ENCODE assay signal across 22 cellular contexts in genomic region chr16:56163938-56164337, GRCh38. TPM values are rescaled to one million over a fixed set of nuclear protein-coding genes. Genes with fewer than 3 reads are reported as not detected.
DNase-seq lines count a peak whose midpoint lies in the region; ATAC-seq and TF ChIP-seq lines count a peak whose summit lies in the region.
"Had no signal": no experiment of that assay in that cellular context is flagged by ENCODE, and none has a peak within 500 bp of the region (broad histone marks: within the 10 kb centered on the region; RNA-seq: fewer than 3 reads in every experiment).

No MANE protein-coding gene starts in this region.

- no peak overlapping the region for H3K4me3 ChIP-seq in naive thymus-derived CD4-positive, alpha-beta T cell (ENCODE audit: low read length)
- H3K4me3 ChIP-seq: A549; BLaER1 treated with 17β-estradiol and CSF1 and Interleukin-3, amounts not matched to agents 10 nM and 100 nM; GM23248; heart right ventricle; ovary; sigmoid colon; uterus had no signal

- no peaks in the 10 kb centered on the region for H3K9me3 Mint-ChIP-seq in stimulated activated naive CD8-positive, alpha-beta T cell treated with anti-CD3 and anti-CD28 coated beads, Interleukin-15, amount 100 ng/mL, for 72 hours
- H3K9me3 Mint-ChIP-seq in stimulated activated effector memory CD8-positive, alpha-beta T cell treated with anti-CD3 and anti-CD28 coated beads, Interleukin-12 subunit alpha, Interleukin-12 subunit beta, amount 100 ng/mL, for 72 hours = no peaks in the 10 kb centered on the region
- H3K9me3 Mint-ChIP-seq in naive thymus-derived CD4-positive, alpha-beta T cell = peaks cover 0 to 2% (median 0%) of the 10 kb centered on the region in 11 donors

- intact Hi-C loops in naive thymus-derived CD4-positive, alpha-beta T cell (cut with micrococcal nuclease) = no loop called here

- H3K27me3 Mint-ChIP-seq in stimulated activated naive CD8-positive, alpha-beta T cell treated with anti-CD3 and anti-CD28 coated beads, Interleukin-15, amount 100 ng/mL, for 72 hours = peaks cover 7% of the 10 kb centered on the region
- peaks cover 6 to 32% (median 7%) of the 10 kb centered on the region in 5 donors for H3K27me3 Mint-ChIP-seq in naive thymus-derived CD4-positive, alpha-beta T cell

- H3K27ac ChIP-seq in naive thymus-derived CD4-positive, alpha-beta T cell (ENCODE audit: low read depth, low read length) = no peak overlapping the region
- H3K27ac ChIP-seq: A549; BLaER1 treated with 17β-estradiol and CSF1 and Interleukin-3, amounts not matched to agents 10 nM and 100 nM; GM23248; ovary; uterus had no signal

- CTCF ChIA-PET in naive thymus-derived CD4-positive, alpha-beta T cell (lab: Charles Lee) = interaction anchor here (0.6 kb wide), 1 partner anchor 45 kb away, joined by 3 read pairs; no protein-coding TSS in a partner anchor

- no peaks in the 10 kb centered on the region for H3K36me3 ChIP-seq in naive thymus-derived CD4-positive, alpha-beta T cell (ENCODE audit: control insufficient read depth in 2 of 3, insufficient read depth in 3 of 3, low read length in 3 of 3)
- H3K36me3 ChIP-seq: BLaER1 treated with 17β-estradiol and CSF1 and Interleukin-3, amounts not matched to agents 10 nM and 100 nM; heart right ventricle; ovary; sigmoid colon; uterus had no signal

- peaks cover 7% of the 10 kb centered on the region for H3K4me1 Mint-ChIP-seq in stimulated activated naive CD8-positive, alpha-beta T cell treated with anti-CD3 and anti-CD28 coated beads, Interleukin-15, amount 100 ng/mL, for 72 hours
- H3K4me1 Mint-ChIP-seq in stimulated activated effector memory CD8-positive, alpha-beta T cell treated with anti-CD3 and anti-CD28 coated beads, Interleukin-12 subunit alpha, Interleukin-12 subunit beta, amount 100 ng/mL, for 72 hours = peaks cover 6% of the 10 kb centered on the region
- H3K4me1 Mint-ChIP-seq in naive thymus-derived CD4-positive, alpha-beta T cell = peaks cover 0 to 5% (median 0%) of the 10 kb centered on the region in 7 donors

- POLR2A ChIA-PET in naive thymus-derived CD4-positive, alpha-beta T cell (lab: Charles Lee) = no interaction called here

- no peak for TF ChIP-seq POLR2A in erythroblast (IDR thresholded peaks at IDR 0.05; ENCODE audit: low read length)

- H3K27me3 ChIP-seq in naive thymus-derived CD4-positive, alpha-beta T cell (ENCODE audit: control insufficient read depth in 2 of 2, insufficient read depth in 2 of 2, low read length in 2 of 2) = no peaks in the 10 kb centered on the region
- H3K27me3 ChIP-seq: BLaER1 treated with 17β-estradiol and CSF1 and Interleukin-3, amounts not matched to agents 10 nM and 100 nM; heart right ventricle; ovary; sigmoid colon; uterus had no signal

- no peak overlapping the region for H3K27ac Mint-ChIP-seq in stimulated activated naive CD8-positive, alpha-beta T cell treated with anti-CD3 and anti-CD28 coated beads, Interleukin-15, amount 100 ng/mL, for 72 hours
- H3K27ac Mint-ChIP-seq in stimulated activated effector memory CD8-positive, alpha-beta T cell treated with anti-CD3 and anti-CD28 coated beads, Interleukin-12 subunit alpha, Interleukin-12 subunit beta, amount 100 ng/mL, for 72 hours = no peak overlapping the region
- no peak overlapping the region for H3K27ac Mint-ChIP-seq in naive thymus-derived CD4-positive, alpha-beta T cell

- DNase-seq in stimulated activated naive CD8-positive, alpha-beta T cell treated with anti-CD3 and anti-CD28 coated beads, Interleukin-15, amount 100 ng/mL, for 72 hours = no peak
- DNase-seq in stimulated activated naive CD8-positive, alpha-beta T cell treated with anti-CD3 and anti-CD28 coated beads, Interleukin-15, Interleukin-2, amounts not matched to agents 100 U/mL and 50 U/mL, for 24 hours = no peak
- no peak for DNase-seq in stimulated activated effector memory CD8-positive, alpha-beta T cell treated with anti-CD3 and anti-CD28 coated beads, Interleukin-12 subunit alpha, Interleukin-12 subunit beta, amount 100 ng/mL, for 72 hours (ENCODE audit: low spot score in 2 of 2)
- no peak for DNase-seq in naive thymus-derived CD4-positive, alpha-beta T cell
- no peak for DNase-seq in erythroblast (lab: John Stamatoyannopoulos, UW)
- DNase-seq: activated effector memory CD4-positive, alpha-beta T cell treated with Interleukin-2 at 50 U/mL for 16 hours; effector memory CD4-positive, alpha-beta T cell; GM23248; heart right ventricle; mammary epithelial cell; NCI-H1694 treated with DMSO at 0.1 percent for 48 hours; NCI-H446; ovary; SHP77; sigmoid colon; stimulated activated CD4-positive, alpha-beta T cell treated with anti-CD3 and anti-CD28 coated beads, Interleukin-1b, Interleukin-23, amount 100 ng/mL, for 48 hours; uterus had no signal

- no peaks in the 10 kb centered on the region for H3K4me1 ChIP-seq in naive thymus-derived CD4-positive, alpha-beta T cell (ENCODE audit: control insufficient read depth in 2 of 2, insufficient read depth in 2 of 2, low read length in 2 of 2)
- H3K4me1 ChIP-seq: A549; BLaER1 treated with 17β-estradiol and CSF1 and Interleukin-3, amounts not matched to agents 10 nM and 100 nM; uterus had no signal

- no peak overlapping the region for H3K4me3 Mint-ChIP-seq in stimulated activated naive CD8-positive, alpha-beta T cell treated with anti-CD3 and anti-CD28 coated beads, Interleukin-15, amount 100 ng/mL, for 72 hours
- H3K4me3 Mint-ChIP-seq in stimulated activated effector memory CD8-positive, alpha-beta T cell treated with anti-CD3 and anti-CD28 coated beads, Interleukin-12 subunit alpha, Interleukin-12 subunit beta, amount 100 ng/mL, for 72 hours = no peak overlapping the region
- H3K4me3 Mint-ChIP-seq in naive thymus-derived CD4-positive, alpha-beta T cell = no peak overlapping the region

- no peaks in the 10 kb centered on the region for H3K36me3 Mint-ChIP-seq in stimulated activated effector memory CD8-positive, alpha-beta T cell treated with anti-CD3 and anti-CD28 coated beads, Interleukin-12 subunit alpha, Interleukin-12 subunit beta, amount 100 ng/mL, for 72 hours
- no peaks in the 10 kb centered on the region for H3K36me3 Mint-ChIP-seq in naive thymus-derived CD4-positive, alpha-beta T cell

- H3K9me3 ChIP-seq in naive thymus-derived CD4-positive, alpha-beta T cell (ENCODE audit: control insufficient read depth in 2 of 3, low read length in 3 of 3) = no peaks in the 10 kb centered on the region
- H3K9me3 ChIP-seq: A549; BLaER1 treated with 17β-estradiol and CSF1 and Interleukin-3, amounts not matched to agents 10 nM and 100 nM; heart right ventricle; ovary; sigmoid colon; uterus had no signal

- peak; percentile 42 for ATAC-seq in stimulated activated naive CD8-positive, alpha-beta T cell treated with anti-CD3 and anti-CD28 coated beads, Interleukin-15, amount 100 ng/mL, for 72 hours
- ATAC-seq in stimulated activated naive CD8-positive, alpha-beta T cell treated with anti-CD3 and anti-CD28 coated beads, Interleukin-15, Interleukin-2, amounts not matched to agents 100 U/mL and 50 U/mL, for 24 hours = no peak
- ATAC-seq in GM21526 (IDR thresholded peaks at IDR 0.05; ENCODE audit: low FRiP score, unreplicated experiment) = peak; percentile 69
- ATAC-seq in HG03175 (IDR thresholded peaks at IDR 0.05; ENCODE audit: unreplicated experiment) = peak; percentile 83
- peak; percentile 70 for ATAC-seq in stimulated activated effector memory CD8-positive, alpha-beta T cell treated with anti-CD3 and anti-CD28 coated beads, Interleukin-12 subunit alpha, Interleukin-12 subunit beta, amount 100 ng/mL, for 72 hours
- no peak for ATAC-seq in naive thymus-derived CD4-positive, alpha-beta T cell
- ATAC-seq in HG03280 (IDR thresholded peaks at IDR 0.05; ENCODE audit: unreplicated experiment) = no peak
- ATAC-seq: A549 had no signal

RNA-seq across cellular contexts. Expression of gene GNAO1, which starts 27.4 kb away (rescaled TPM):
- 1 to 10 TPM in 2 of 5 experiments, under 1 TPM in 2, not detected in 1; 0.43 to 5.4 (median 2.8) TPM for total RNA-seq in naive thymus-derived CD4-positive, alpha-beta T cell
- polyA plus RNA-seq in naive thymus-derived CD4-positive, alpha-beta T cell = under 1 TPM in 1 of 2 donors, not detected in 1; 0.60 TPM

Comparison
In these comparisons a context has a peak if more than half of its experiments do, and no peak if none do; other contexts are left out.
1. ATAC-seq: peak in stimulated activated naive CD8-positive, alpha-beta T cell treated with anti-CD3 and anti-CD28 coated beads, Interleukin-15, amount 100 ng/mL, for 72 hours (single experiment), GM21526 (single experiment), HG03175 (single experiment) and stimulated activated effector memory CD8-positive, alpha-beta T cell treated with anti-CD3 and anti-CD28 coated beads, Interleukin-12 subunit alpha, Interleukin-12 subunit beta, amount 100 ng/mL, for 72 hours (single experiment); none in stimulated activated naive CD8-positive, alpha-beta T cell treated with anti-CD3 and anti-CD28 coated beads, Interleukin-15, Interleukin-2, amounts not matched to agents 100 U/mL and 50 U/mL, for 24 hours (single experiment), naive thymus-derived CD4-positive, alpha-beta T cell (single experiment) and HG03280 (single experiment).